2 cellular contexts compared by ENCODE assay signal in genomic region chr19:12946092-12946845, GRCh38.
TF ChIP-seq lines count a peak whose summit lies in the region.

No MANE protein-coding gene starts in this region.

TF ChIP-seq in IMR-90, 13 proteins besides CTCF, POLR2A, EP300 and RAD21:
- TF ChIP-seq RCOR1 (IDR thresholded peaks at IDR 0.05; ENCODE audit: insufficient replicate concordance, low read length) (no peak), CHD1 (IDR thresholded peaks at IDR 0.05; ENCODE audit: low read depth, low read length) (no peak), BHLHE40 (IDR thresholded peaks at IDR 0.05; ENCODE audit: low read depth, low read length) (no peak), MAZ (IDR thresholded peaks at IDR 0.05; ENCODE audit: borderline replicate concordance, low read depth, low read length) (peak; percentile 70; the same call in 1 of the 2 replicates), RFX5 (IDR thresholded peaks at IDR 0.05; ENCODE audit: low read depth, low read length) (no peak)
TF ChIP-seq in IMR-90: peak in this region for 1.

TF ChIP-seq in GM12878, 131 proteins besides CTCF, POLR2A, EP300 and RAD21:
- no peak for TF ChIP-seq PAX8 (IDR thresholded peaks at IDR 0.05)
- TF ChIP-seq ZBTB4 (CRISPR knock-in tag; IDR thresholded peaks at IDR 0.05) = no peak
- TF ChIP-seq CBX5 (IDR thresholded peaks at IDR 0.05; ENCODE audit: low read depth) = no peak
- peak; percentile 19; the same call in 1 of the 2 replicates for TF ChIP-seq ZBTB40 (IDR thresholded peaks at IDR 0.05; ENCODE audit: borderline replicate concordance)
- TF ChIP-seq BMI1 (IDR thresholded peaks at IDR 0.05; ENCODE audit: borderline replicate concordance) = no peak
- TF ChIP-seq POLR2AphosphoS2 (IDR thresholded peaks at IDR 0.05; ENCODE audit: low read depth, low read length) = 0 out of 2 replicates have a peak, but pooled peaks have one; percentile 17
- TF ChIP-seq IKZF1 (conservative IDR thresholded peaks at IDR 0.05) = no peak
- peak; percentile 50; the same call in 1 of the 2 replicates for TF ChIP-seq CHD2 (IDR thresholded peaks at IDR 0.05; ENCODE audit: borderline replicate concordance, low read depth, low read length)
- no peak for TF ChIP-seq CEBPB (IDR thresholded peaks at IDR 0.05; ENCODE audit: borderline replicate concordance in 1 of 2, low read depth in 2 of 2, low read length in 2 of 2)
- TF ChIP-seq NR2C1 (IDR thresholded peaks at IDR 0.05) = no peak
- peak; percentile 68; the same call in 1 of the 2 replicates for TF ChIP-seq BRCA1 (IDR thresholded peaks at IDR 0.05; ENCODE audit: low read depth, low read length)
- TF ChIP-seq PAX5 (IDR thresholded peaks at IDR 0.05; ENCODE audit: borderline replicate concordance, low read depth, low read length) = 0 out of 2 replicates have a peak, but pooled peaks have one; percentile 9
- no peak for TF ChIP-seq POU2F2 (IDR thresholded peaks at IDR 0.05; ENCODE audit: borderline replicate concordance, low read depth, low read length)
